ENCODE assay signal across 22 cellular contexts in the genomic region with DNA sequence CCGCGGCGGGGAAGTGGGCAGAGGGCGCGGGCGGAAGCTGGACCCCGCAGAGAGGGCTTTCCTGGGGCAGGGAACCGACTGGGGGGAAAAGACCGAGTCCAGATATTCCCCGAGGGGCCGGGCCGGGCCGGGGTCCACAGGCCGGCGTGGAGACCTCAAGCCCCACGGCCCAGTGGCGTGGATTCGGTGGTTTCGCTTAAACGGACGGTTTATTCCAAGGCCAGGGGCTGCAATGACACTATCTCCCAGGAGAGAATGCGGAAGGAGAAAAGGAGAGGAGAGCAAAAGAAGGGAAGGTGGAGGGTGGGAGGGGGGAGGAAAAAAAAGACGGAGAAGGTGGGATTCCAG. TPM values are rescaled to one million over a fixed set of nuclear protein-coding genes. Genes with fewer than 3 reads are reported as not detected.
DNase-seq lines count a peak whose midpoint lies in the region; ATAC-seq and TF ChIP-seq lines count a peak whose summit lies in the region.
"Had no signal": no experiment of that assay in that cellular context is flagged by ENCODE, and none has a peak within 500 bp of the region (broad histone marks: within the 10 kb centered on the region; RNA-seq: fewer than 3 reads in every experiment).

No MANE protein-coding gene starts in this region.

- no peak overlapping the region for H2AFZ ChIP-seq in GM23338

- no peaks in the 10 kb centered on the region; the same call in 2 of the 3 replicates for H3K9me3 Mint-ChIP-seq in GM23338
- H3K9me3 Mint-ChIP-seq: activated naive CD8-positive, alpha-beta T cell treated with anti-CD3 and anti-CD28 coated beads, Interleukin-2, amount 50 U/mL, for 24 hours; stimulated activated effector memory CD8-positive, alpha-beta T cell treated with anti-CD3 and anti-CD28 coated beads, Interleukin-12 subunit alpha, Interleukin-12 subunit beta, amount 100 ng/mL, for 72 hours had no signal

- H3K27ac ChIP-seq in GM23338 (ENCODE audit: low read depth) (no peak overlapping the region), WERI-Rb-1 (no peak overlapping the region), stomach (no peak overlapping the region)
- H3K27ac ChIP-seq: uterus had no signal

- no peaks in the 10 kb centered on the region for H3K9me2 ChIP-seq in GM23338 (ENCODE audit: insufficient read depth)

- TF ChIP-seq POLR2A in stomach (IDR thresholded peaks at IDR 0.05) = no peak

- peaks cover 24% of the 10 kb centered on the region for H3K4me1 Mint-ChIP-seq in GM23338

- peak overlapping the region; percentile 84 for H3K4me2 ChIP-seq in GM23338

- H3K36me3 ChIP-seq in GM23338 (ENCODE audit: insufficient read depth) = no peaks in the 10 kb centered on the region
- H3K36me3 ChIP-seq in WERI-Rb-1 = no peaks in the 10 kb centered on the region
- no peaks in the 10 kb centered on the region for H3K36me3 ChIP-seq in stomach
- H3K36me3 ChIP-seq: uterus had no signal

- H3K4me3 ChIP-seq in GM23338 (peak overlapping the region; percentile 44; the same call in 1 of the 2 replicates), WERI-Rb-1 (ENCODE audit: low read depth, low read length) (peak overlapping the region; percentile 34), iPS-18c (ENCODE audit: insufficient read depth, low read depth, low read length) (peak overlapping the region; percentile 38), stomach (peak overlapping the region in 3 of 4 donors; percentile 21 to 47 (median 30))

- peak; percentile 57 for DNase-seq in GM23338 (ENCODE audit: low spot score)
- DNase-seq in WERI-Rb-1 = no peak
- no peak for DNase-seq in stomach
- DNase-seq in NCI-H2227 treated with DMSO at 0.1 percent for 48 hours (lab: John Stamatoyannopoulos, UW) = no peak
- DNase-seq in SW480 (ENCODE audit: low spot score) = no peak
- DNase-seq: activated naive CD8-positive, alpha-beta T cell treated with anti-CD3 and anti-CD28 coated beads, Interleukin-2, amount 50 U/mL, for 24 hours; Kasumi-1; naive B cell; NCI-H1436; NCI-H226; NK-92 treated with Interleukin-12 subunit alpha and Interleukin-12 subunit beta, amount 100 ng/mL, for 24 hours; SHP77; uterus had no signal

- 0 out of 2 replicates have a peak, but pooled peaks cover 5% of the 10 kb centered on the region for H3F3A ChIP-seq in GM23338 (replicated peaks; ENCODE audit: low read depth)

- WGBS in stomach, 5 donors = 2 to 29% (median 12%) methylated on average over 7 to 23 of the region's 23 CpGs

- H3K9me3 ChIP-seq in WERI-Rb-1 (ENCODE audit: severe bottlenecking) = peaks cover 3% of the 10 kb centered on the region
- peaks cover 2% of the 10 kb centered on the region for H3K9me3 ChIP-seq in iPS-18c (ENCODE audit: control insufficient read depth, insufficient read depth, low read length)
- H3K9me3 ChIP-seq in stomach = peaks cover 0 to 12% (median 3%) of the 10 kb centered on the region in 4 donors
- H3K9me3 ChIP-seq: uterus had no signal

- peaks cover 92% of the 10 kb centered on the region for H3K27me3 Mint-ChIP-seq in GM23338 (ENCODE audit: insufficient read depth, low read depth, poor library complexity)

- H3K27me3 ChIP-seq in GM23338 (ENCODE audit: insufficient read depth) (peaks cover 98% of the 10 kb centered on the region), WERI-Rb-1 (ENCODE audit: insufficient read depth, low read depth, severe bottlenecking) (peaks cover 81% of the 10 kb centered on the region), stomach (peaks cover 37 to 86% (median 75%) of the 10 kb centered on the region in 3 donors)

- intact Hi-C loops in stomach (cut with DNase I; ENCODE audit: low total_unique reads) = no loop called here

- no peaks in the 10 kb centered on the region; the same call in 2 of the 3 replicates for H3K36me3 Mint-ChIP-seq in GM23338 (ENCODE audit: low read depth)

- ATAC-seq in GM23338 (no peak), GM18861 (IDR thresholded peaks at IDR 0.05; ENCODE audit: unreplicated experiment) (no peak)
- ATAC-seq: activated naive CD8-positive, alpha-beta T cell treated with anti-CD3 and anti-CD28 coated beads, Interleukin-2, amount 50 U/mL, for 24 hours; HCT116; sciatic nerve; stimulated activated effector memory CD8-positive, alpha-beta T cell treated with anti-CD3 and anti-CD28 coated beads, Interleukin-12 subunit alpha, Interleukin-12 subunit beta, amount 100 ng/mL, for 72 hours had no signal

- H4K20me1 ChIP-seq in GM23338 (replicated peaks; ENCODE audit: insufficient read depth) = no peaks in the 10 kb centered on the region

- no peak overlapping the region for H3K27ac Mint-ChIP-seq in GM23338
- H3K27ac Mint-ChIP-seq: activated naive CD8-positive, alpha-beta T cell treated with anti-CD3 and anti-CD28 coated beads, Interleukin-2, amount 50 U/mL, for 24 hours; stimulated activated effector memory CD8-positive, alpha-beta T cell treated with anti-CD3 and anti-CD28 coated beads, Interleukin-12 subunit alpha, Interleukin-12 subunit beta, amount 100 ng/mL, for 72 hours had no signal

- TF ChIP-seq EP300 in stomach (IDR thresholded peaks at IDR 0.05) = no peak

- H3K4me1 ChIP-seq in GM23338 (ENCODE audit: insufficient read depth) (peaks cover 47% of the 10 kb centered on the region), stomach (peaks cover 14 to 43% (median 31%) of the 10 kb centered on the region in 4 donors)
- H3K4me1 ChIP-seq: uterus had no signal

- H3K4me3 Mint-ChIP-seq in GM23338 = no peak overlapping the region
- H3K4me3 Mint-ChIP-seq: activated naive CD8-positive, alpha-beta T cell treated with anti-CD3 and anti-CD28 coated beads, Interleukin-2, amount 50 U/mL, for 24 hours had no signal

- H3K79me2 ChIP-seq in GM23338 (replicated peaks; ENCODE audit: insufficient read depth) = no peaks in the 10 kb centered on the region

- TF ChIP-seq CTCF in GM23338 (conservative IDR thresholded peaks at IDR 0.05; ENCODE audit: low read depth in 2 of 2) = no peak
- no peak for TF ChIP-seq CTCF in WERI-Rb-1 (IDR thresholded peaks at IDR 0.05; ENCODE audit: low read depth, low read length)
- TF ChIP-seq CTCF in stomach (IDR thresholded peaks at IDR 0.05) = no peak

TF ChIP-seq in GM23338, 12 proteins besides CTCF, POLR2A, EP300 and RAD21:
- no peak for TF ChIP-seq POLR2AphosphoS5 (IDR thresholded peaks at IDR 0.05; ENCODE audit: low read depth)
- TF ChIP-seq EZH2 (IDR thresholded peaks at IDR 0.05; ENCODE audit: low read depth, unreplicated experiment) = peak; percentile 85
- TF ChIP-seq ZNF114 (CRISPR knock-in tag; IDR thresholded peaks at IDR 0.05) = no peak

RNA-seq across cellular contexts. Expression of a gene that starts 10.8 kb away (rescaled TPM):
- not detected in 2 replicates for total RNA-seq in GM23338 (2014; rRNA removed; shearing (Covaris generic))
- polyA plus RNA-seq in GM23338 (2016; fragmentation: Nextera tagmentation; extraction: Ambion mirVana) (0.07 and 0.13 TPM in 2 replicates), stomach (under 1 TPM; 0.18 to 0.87 (median 0.76) TPM)
- total RNA-seq in stomach = 1 to 10 TPM in 1 of 5 donors, under 1 TPM in 3, not detected in 1; 0.18 to 1.8 (median 0.43) TPM
- total RNA-seq: cerebellum; Daoy; left lobe of liver; sciatic nerve; T-helper 2 cell treated with Interferon-gamma antibody and Interleukin-4, amounts not matched to agents 100 ng/mL and 5 ng/mL, for 36 hours had no signal
